Comparison of ENCODE assay signal across 1 cellular context in the genomic region with DNA sequence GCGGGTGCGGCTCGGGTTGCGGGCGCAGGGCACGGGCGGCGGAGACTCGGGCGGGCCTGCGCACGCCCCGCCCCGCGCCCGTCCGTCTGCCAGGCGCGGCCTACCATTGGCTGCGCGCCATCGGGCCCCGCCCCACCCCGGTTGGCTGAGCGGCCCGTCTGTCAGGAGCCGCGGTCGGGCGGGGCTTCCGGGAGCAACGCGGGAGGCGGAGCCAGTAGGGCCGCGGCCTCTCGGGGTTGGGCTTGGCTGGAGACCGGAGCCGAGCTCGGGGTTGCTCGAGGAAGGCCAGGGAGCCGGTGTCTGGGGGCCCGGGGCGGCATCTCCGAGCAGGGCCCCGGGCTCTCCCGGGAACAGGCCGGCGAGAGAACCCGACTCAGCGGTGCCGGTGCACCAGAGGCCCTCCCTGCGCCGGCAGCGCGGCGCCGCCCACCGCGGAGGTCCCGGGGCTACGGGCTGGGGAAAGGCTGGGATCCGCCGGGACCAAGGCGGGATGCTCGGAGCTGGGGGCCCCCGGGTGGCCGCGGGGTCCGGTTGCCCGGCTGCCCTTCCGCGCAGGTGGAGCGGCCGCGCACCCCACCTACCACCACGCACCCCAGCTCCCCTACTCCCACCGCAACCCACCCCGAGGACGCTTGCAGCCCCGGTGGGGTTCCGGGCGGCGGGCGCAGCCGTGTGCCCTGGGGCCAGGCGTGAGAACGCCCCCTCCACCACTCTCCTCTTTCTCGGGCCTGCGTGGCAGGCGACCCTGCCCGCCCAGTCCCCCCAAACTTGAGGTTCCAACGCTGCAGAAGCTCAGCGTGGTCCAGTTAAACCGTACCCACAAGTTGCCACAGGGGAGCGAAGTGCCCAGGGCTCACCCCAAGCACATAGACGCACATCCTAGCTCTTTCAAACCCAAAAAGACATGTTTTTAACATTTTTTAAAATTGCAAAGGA.
TF ChIP-seq lines count a peak whose summit lies in the region.

A gene (minus strand): TSS at position 58 of the 936 bp plus-strand sequence.

TF ChIP-seq in HEK293, 187 proteins besides CTCF, POLR2A, EP300 and RAD21 (continued from another document and continues in another):
- peak; percentile 69; the same call in 1 of the 2 replicates for TF ChIP-seq ZSCAN30 (tag by site-specific recombination; IDR thresholded peaks at IDR 0.05)
- TF ChIP-seq ZNF335 (tag by site-specific recombination; conservative IDR thresholded peaks at IDR 0.05), result peak; percentile 53
- TF ChIP-seq, protein P1, sequence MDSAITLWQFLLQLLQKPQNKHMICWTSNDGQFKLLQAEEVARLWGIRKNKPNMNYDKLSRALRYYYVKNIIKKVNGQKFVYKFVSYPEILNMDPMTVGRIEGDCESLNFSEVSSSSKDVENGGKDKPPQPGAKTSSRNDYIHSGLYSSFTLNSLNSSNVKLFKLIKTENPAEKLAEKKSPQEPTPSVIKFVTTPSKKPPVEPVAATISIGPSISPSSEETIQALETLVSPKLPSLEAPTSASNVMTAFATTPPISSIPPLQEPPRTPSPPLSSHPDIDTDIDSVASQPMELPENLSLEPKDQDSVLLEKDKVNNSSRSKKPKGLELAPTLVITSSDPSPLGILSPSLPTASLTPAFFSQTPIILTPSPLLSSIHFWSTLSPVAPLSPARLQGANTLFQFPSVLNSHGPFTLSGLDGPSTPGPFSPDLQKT (IDR thresholded peaks at IDR 0.05; ENCODE audit: borderline replicate concordance, low read depth, low read length), result no peak
- peak; percentile 71 for TF ChIP-seq SP2 (tag by site-specific recombination; IDR thresholded peaks at IDR 0.05)
- TF ChIP-seq ZNF585B (tag by site-specific recombination; IDR thresholded peaks at IDR 0.05), result no peak
- no peak for TF ChIP-seq HOXA7 (CRISPR knock-in tag; IDR thresholded peaks at IDR 0.05; ENCODE audit: borderline replicate concordance)
- TF ChIP-seq, protein P2, sequence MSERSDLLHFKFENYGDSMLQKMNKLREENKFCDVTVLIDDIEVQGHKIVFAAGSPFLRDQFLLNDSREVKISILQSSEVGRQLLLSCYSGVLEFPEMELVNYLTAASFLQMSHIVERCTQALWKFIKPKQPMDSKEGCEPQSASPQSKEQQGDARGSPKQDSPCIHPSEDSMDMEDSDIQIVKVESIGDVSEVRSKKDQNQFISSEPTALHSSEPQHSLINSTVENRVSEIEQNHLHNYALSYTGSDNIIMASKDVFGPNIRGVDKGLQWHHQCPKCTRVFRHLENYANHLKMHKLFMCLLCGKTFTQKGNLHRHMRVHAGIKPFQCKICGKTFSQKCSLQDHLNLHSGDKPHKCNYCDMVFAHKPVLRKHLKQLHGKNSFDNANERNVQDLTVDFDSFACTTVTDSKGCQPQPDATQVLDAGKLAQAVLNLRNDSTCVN (tag by site-specific recombination; optimal IDR thresholded peaks at IDR 0.05), result peak; percentile 45
- TF ChIP-seq ZNF610 (tag by site-specific recombination; IDR thresholded peaks at IDR 0.05; ENCODE audit: borderline replicate concordance), result no peak
- no peak for TF ChIP-seq ZNF423 (tag by site-specific recombination; IDR thresholded peaks at IDR 0.05)
- TF ChIP-seq ZBTB17 (tag by site-specific recombination; IDR thresholded peaks at IDR 0.05), result no peak
- no peak for TF ChIP-seq ZBTB1 (tag by site-specific recombination; IDR thresholded peaks at IDR 0.05)
- TF ChIP-seq ZNF169 (tag by site-specific recombination; IDR thresholded peaks at IDR 0.05), result no peak
- TF ChIP-seq ZNF624 (tag by site-specific recombination; IDR thresholded peaks at IDR 0.05), result no peak
- TF ChIP-seq, protein P3, sequence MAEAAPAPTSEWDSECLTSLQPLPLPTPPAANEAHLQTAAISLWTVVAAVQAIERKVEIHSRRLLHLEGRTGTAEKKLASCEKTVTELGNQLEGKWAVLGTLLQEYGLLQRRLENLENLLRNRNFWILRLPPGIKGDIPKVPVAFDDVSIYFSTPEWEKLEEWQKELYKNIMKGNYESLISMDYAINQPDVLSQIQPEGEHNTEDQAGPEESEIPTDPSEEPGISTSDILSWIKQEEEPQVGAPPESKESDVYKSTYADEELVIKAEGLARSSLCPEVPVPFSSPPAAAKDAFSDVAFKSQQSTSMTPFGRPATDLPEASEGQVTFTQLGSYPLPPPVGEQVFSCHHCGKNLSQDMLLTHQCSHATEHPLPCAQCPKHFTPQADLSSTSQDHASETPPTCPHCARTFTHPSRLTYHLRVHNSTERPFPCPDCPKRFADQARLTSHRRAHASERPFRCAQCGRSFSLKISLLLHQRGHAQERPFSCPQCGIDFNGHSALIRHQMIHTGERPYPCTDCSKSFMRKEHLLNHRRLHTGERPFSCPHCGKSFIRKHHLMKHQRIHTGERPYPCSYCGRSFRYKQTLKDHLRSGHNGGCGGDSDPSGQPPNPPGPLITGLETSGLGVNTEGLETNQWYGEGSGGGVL (tag by site-specific recombination; IDR thresholded peaks at IDR 0.05), result no peak
- TF ChIP-seq ZNF239 (tag by site-specific recombination; IDR thresholded peaks at IDR 0.05), result no peak
- TF ChIP-seq ZFP37 (tag by site-specific recombination; IDR thresholded peaks at IDR 0.05), result no peak
- no peak for TF ChIP-seq BCL11A (tag by site-specific recombination; IDR thresholded peaks at IDR 0.05; ENCODE audit: low read depth)
- no peak for TF ChIP-seq SP7 (tag by site-specific recombination; IDR thresholded peaks at IDR 0.05)
- no peak for TF ChIP-seq ZNF558 (tag by site-specific recombination; IDR thresholded peaks at IDR 0.05)
- TF ChIP-seq OSR2 (tag by site-specific recombination; IDR thresholded peaks at IDR 0.05), result no peak
- no peak for TF ChIP-seq ZNF174 (tag by site-specific recombination; IDR thresholded peaks at IDR 0.05)
- TF ChIP-seq OVOL3 (tag by site-specific recombination; IDR thresholded peaks at IDR 0.05), result no peak
- no peak for TF ChIP-seq ZNF354C (tag by site-specific recombination; IDR thresholded peaks at IDR 0.05; ENCODE audit: borderline replicate concordance, low read depth)
- TF ChIP-seq, protein P4, sequence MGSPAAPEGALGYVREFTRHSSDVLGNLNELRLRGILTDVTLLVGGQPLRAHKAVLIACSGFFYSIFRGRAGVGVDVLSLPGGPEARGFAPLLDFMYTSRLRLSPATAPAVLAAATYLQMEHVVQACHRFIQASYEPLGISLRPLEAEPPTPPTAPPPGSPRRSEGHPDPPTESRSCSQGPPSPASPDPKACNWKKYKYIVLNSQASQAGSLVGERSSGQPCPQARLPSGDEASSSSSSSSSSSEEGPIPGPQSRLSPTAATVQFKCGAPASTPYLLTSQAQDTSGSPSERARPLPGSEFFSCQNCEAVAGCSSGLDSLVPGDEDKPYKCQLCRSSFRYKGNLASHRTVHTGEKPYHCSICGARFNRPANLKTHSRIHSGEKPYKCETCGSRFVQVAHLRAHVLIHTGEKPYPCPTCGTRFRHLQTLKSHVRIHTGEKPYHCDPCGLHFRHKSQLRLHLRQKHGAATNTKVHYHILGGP (tag by site-specific recombination; IDR thresholded peaks at IDR 0.05), result no peak
- no peak for TF ChIP-seq ZNF24 (tag by site-specific recombination; IDR thresholded peaks at IDR 0.05)
- TF ChIP-seq ZNF530 (tag by site-specific recombination; IDR thresholded peaks at IDR 0.05; ENCODE audit: low read depth), result no peak
- no peak for TF ChIP-seq ZNF501 (tag by site-specific recombination; IDR thresholded peaks at IDR 0.05)
- no peak for TF ChIP-seq ZNF223 (tag by site-specific recombination; IDR thresholded peaks at IDR 0.05)
- TF ChIP-seq, protein P5, sequence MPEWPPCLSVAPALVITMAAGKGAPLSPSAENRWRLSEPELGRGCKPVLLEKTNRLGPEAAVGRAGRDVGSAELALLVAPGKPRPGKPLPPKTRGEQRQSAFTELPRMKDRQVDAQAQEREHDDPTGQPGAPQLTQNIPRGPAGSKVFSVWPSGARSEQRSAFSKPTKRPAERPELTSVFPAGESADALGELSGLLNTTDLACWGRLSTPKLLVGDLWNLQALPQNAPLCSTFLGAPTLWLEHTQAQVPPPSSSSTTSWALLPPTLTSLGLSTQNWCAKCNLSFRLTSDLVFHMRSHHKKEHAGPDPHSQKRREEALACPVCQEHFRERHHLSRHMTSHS (tag by site-specific recombination; IDR thresholded peaks at IDR 0.05), result no peak
- TF ChIP-seq ZNF114 (tag by site-specific recombination; IDR thresholded peaks at IDR 0.05), result no peak
- no peak for TF ChIP-seq ZNF623 (tag by site-specific recombination; IDR thresholded peaks at IDR 0.05)
- TF ChIP-seq ZNF792 (tag by site-specific recombination; IDR thresholded peaks at IDR 0.05), result no peak
- no peak for TF ChIP-seq ZNF629 (tag by site-specific recombination; IDR thresholded peaks at IDR 0.05)
- TF ChIP-seq, protein P6, sequence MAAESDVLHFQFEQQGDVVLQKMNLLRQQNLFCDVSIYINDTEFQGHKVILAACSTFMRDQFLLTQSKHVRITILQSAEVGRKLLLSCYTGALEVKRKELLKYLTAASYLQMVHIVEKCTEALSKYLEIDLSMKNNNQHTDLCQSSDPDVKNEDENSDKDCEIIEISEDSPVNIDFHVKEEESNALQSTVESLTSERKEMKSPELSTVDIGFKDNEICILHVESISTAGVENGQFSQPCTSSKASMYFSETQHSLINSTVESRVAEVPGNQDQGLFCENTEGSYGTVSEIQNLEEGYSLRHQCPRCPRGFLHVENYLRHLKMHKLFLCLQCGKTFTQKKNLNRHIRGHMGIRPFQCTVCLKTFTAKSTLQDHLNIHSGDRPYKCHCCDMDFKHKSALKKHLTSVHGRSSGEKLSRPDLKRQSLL (tag by site-specific recombination; IDR thresholded peaks at IDR 0.05), result peak; percentile 34; the same call in 1 of the 2 replicates
- TF ChIP-seq BCL11B (tag by site-specific recombination; IDR thresholded peaks at IDR 0.05; ENCODE audit: low read depth), result no peak
- TF ChIP-seq ZNF433 (tag by site-specific recombination; IDR thresholded peaks at IDR 0.05; ENCODE audit: low read depth), result no peak
- TF ChIP-seq ZNF48 (tag by site-specific recombination; IDR thresholded peaks at IDR 0.05), result no peak
- TF ChIP-seq, protein P7, sequence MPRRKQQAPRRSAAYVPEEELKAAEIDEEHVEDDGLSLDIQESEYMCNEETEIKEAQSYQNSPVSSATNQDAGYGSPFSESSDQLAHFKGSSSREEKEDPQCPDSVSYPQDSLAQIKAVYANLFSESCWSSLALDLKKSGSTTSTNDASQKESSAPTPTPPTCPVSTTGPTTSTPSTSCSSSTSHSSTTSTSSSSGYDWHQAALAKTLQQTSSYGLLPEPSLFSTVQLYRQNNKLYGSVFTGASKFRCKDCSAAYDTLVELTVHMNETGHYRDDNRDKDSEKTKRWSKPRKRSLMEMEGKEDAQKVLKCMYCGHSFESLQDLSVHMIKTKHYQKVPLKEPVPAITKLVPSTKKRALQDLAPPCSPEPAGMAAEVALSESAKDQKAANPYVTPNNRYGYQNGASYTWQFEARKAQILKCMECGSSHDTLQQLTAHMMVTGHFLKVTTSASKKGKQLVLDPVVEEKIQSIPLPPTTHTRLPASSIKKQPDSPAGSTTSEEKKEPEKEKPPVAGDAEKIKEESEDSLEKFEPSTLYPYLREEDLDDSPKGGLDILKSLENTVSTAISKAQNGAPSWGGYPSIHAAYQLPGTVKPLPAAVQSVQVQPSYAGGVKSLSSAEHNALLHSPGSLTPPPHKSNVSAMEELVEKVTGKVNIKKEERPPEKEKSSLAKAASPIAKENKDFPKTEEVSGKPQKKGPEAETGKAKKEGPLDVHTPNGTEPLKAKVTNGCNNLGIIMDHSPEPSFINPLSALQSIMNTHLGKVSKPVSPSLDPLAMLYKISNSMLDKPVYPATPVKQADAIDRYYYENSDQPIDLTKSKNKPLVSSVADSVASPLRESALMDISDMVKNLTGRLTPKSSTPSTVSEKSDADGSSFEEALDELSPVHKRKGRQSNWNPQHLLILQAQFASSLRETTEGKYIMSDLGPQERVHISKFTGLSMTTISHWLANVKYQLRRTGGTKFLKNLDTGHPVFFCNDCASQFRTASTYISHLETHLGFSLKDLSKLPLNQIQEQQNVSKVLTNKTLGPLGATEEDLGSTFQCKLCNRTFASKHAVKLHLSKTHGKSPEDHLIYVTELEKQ (tag by site-specific recombination; IDR thresholded peaks at IDR 0.05; ENCODE audit: borderline replicate concordance), result no peak
- 0 out of 2 replicates have a peak, but pooled peaks have one; percentile 19 for TF ChIP-seq ZEB2 (tag by site-specific recombination; IDR thresholded peaks at IDR 0.05)
- no peak for TF ChIP-seq ZNF19 (tag by site-specific recombination; IDR thresholded peaks at IDR 0.05; ENCODE audit: low read depth)
- TF ChIP-seq, protein P8, sequence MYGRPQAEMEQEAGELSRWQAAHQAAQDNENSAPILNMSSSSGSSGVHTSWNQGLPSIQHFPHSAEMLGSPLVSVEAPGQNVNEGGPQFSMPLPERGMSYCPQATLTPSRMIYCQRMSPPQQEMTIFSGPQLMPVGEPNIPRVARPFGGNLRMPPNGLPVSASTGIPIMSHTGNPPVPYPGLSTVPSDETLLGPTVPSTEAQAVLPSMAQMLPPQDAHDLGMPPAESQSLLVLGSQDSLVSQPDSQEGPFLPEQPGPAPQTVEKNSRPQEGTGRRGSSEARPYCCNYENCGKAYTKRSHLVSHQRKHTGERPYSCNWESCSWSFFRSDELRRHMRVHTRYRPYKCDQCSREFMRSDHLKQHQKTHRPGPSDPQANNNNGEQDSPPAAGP (tag by site-specific recombination; IDR thresholded peaks at IDR 0.05), result no peak
- TF ChIP-seq, protein P9, sequence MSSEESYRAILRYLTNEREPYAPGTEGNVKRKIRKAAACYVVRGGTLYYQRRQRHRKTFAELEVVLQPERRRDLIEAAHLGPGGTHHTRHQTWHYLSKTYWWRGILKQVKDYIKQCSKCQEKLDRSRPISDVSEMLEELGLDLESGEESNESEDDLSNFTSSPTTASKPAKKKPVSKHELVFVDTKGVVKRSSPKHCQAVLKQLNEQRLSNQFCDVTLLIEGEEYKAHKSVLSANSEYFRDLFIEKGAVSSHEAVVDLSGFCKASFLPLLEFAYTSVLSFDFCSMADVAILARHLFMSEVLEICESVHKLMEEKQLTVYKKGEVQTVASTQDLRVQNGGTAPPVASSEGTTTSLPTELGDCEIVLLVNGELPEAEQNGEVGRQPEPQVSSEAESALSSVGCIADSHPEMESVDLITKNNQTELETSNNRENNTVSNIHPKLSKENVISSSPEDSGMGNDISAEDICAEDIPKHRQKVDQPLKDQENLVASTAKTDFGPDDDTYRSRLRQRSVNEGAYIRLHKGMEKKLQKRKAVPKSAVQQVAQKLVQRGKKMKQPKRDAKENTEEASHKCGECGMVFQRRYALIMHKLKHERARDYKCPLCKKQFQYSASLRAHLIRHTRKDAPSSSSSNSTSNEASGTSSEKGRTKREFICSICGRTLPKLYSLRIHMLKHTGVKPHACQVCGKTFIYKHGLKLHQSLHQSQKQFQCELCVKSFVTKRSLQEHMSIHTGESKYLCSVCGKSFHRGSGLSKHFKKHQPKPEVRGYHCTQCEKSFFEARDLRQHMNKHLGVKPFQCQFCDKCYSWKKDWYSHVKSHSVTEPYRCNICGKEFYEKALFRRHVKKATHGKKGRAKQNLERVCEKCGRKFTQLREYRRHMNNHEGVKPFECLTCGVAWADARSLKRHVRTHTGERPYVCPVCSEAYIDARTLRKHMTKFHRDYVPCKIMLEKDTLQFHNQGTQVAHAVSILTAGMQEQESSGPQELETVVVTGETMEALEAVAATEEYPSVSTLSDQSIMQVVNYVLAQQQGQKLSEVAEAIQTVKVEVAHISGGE (tag by site-specific recombination; conservative IDR thresholded peaks at IDR 0.05; ENCODE audit: low read depth), result no peak
- no peak for TF ChIP-seq ZNF157 (tag by site-specific recombination; IDR thresholded peaks at IDR 0.05)
- TF ChIP-seq ZNF544 (tag by site-specific recombination; IDR thresholded peaks at IDR 0.05), result no peak
- TF ChIP-seq ZNF155 (tag by site-specific recombination; IDR thresholded peaks at IDR 0.05), result no peak
- TF ChIP-seq ZNF660 (tag by site-specific recombination; IDR thresholded peaks at IDR 0.05), result peak; percentile 47; the same call in 1 of the 2 replicates
- TF ChIP-seq ZNF548 (tag by site-specific recombination; IDR thresholded peaks at IDR 0.05), result no peak
